Comparison of ENCODE assay signal across 33 cellular contexts in genomic region chr10:70270952-70271351, GRCh38. TPM values are rescaled to one million over a fixed set of nuclear protein-coding genes. Genes with fewer than 3 reads are reported as not detected.
"Had no signal": no experiment of that assay in that cellular context is flagged by ENCODE, and none has a peak within 500 bp of the region (broad histone marks: within the 10 kb centered on the region; RNA-seq: fewer than 3 reads in every experiment).

No MANE protein-coding gene starts in this region.

- H3K4me1 Mint-ChIP-seq: mesothelial cell of epicardium, neural crest cell had no signal

- H3K27me3 Mint-ChIP-seq: activated naive CD8-positive, alpha-beta T cell treated with anti-CD3 and anti-CD28 coated beads for 36 hours had no signal

- H3K9ac ChIP-seq: parathyroid adenoma had no signal

- H3K36me3 Mint-ChIP-seq: activated naive CD8-positive, alpha-beta T cell treated with anti-CD3 and anti-CD28 coated beads for 36 hours; mesothelial cell of epicardium; naive B cell; stimulated activated effector memory CD8-positive, alpha-beta T cell treated with anti-CD3 and anti-CD28 coated beads, Interleukin-12 subunit alpha, Interleukin-12 subunit beta, amount 100 ng/mL, for 72 hours had no signal

- H3K4me3 ChIP-seq: adrenal gland, body of pancreas, esophagus squamous epithelium, heart right ventricle, psoas muscle, sigmoid colon, stomach, thyroid gland, upper lobe of left lung, vagina had no signal

- H3K4me1 ChIP-seq: body of pancreas, parathyroid adenoma, thyroid gland had no signal

- H3K27ac ChIP-seq: adrenal gland, body of pancreas, epithelial cell of prostate, esophagus squamous epithelium, heart right ventricle, parathyroid adenoma, psoas muscle, sigmoid colon, stomach, thyroid gland, upper lobe of left lung, vagina, WERI-Rb-1 had no signal

- H3K27ac Mint-ChIP-seq: activated naive CD8-positive, alpha-beta T cell treated with anti-CD3 and anti-CD28 coated beads for 36 hours; mesothelial cell of epicardium had no signal

- ATAC-seq: activated CD4-positive, CD25-positive, alpha-beta regulatory T cell treated with anti-CD3 and anti-CD28 coated beads, Interleukin-2, amount 50 U/mL, for 24 hours; activated T-cell treated with anti-CD3 and anti-CD28 coated beads, Interleukin-2, amount 50 U/mL, for 4 hours; body of pancreas; heart right ventricle; psoas muscle; stimulated activated effector memory CD8-positive, alpha-beta T cell treated with anti-CD3 and anti-CD28 coated beads, Interleukin-12 subunit alpha, Interleukin-12 subunit beta, amount 100 ng/mL, for 72 hours had no signal

- H3K36me3 ChIP-seq: adrenal gland, esophagus squamous epithelium, heart right ventricle, sigmoid colon, stomach, thyroid gland, upper lobe of left lung, vagina, WERI-Rb-1 had no signal

- H3K79me2 ChIP-seq: parathyroid adenoma had no signal

- FAIRE-seq: colon, endometrium, small intestine had no signal

- H3K9me3 Mint-ChIP-seq: activated naive CD8-positive, alpha-beta T cell treated with anti-CD3 and anti-CD28 coated beads for 36 hours; activated T-cell treated with anti-CD3 and anti-CD28 coated beads, Interleukin-2, amount 50 U/mL, for 4 hours; stimulated activated effector memory CD8-positive, alpha-beta T cell treated with anti-CD3 and anti-CD28 coated beads, Interleukin-12 subunit alpha, Interleukin-12 subunit beta, amount 100 ng/mL, for 72 hours had no signal

- H3K27me3 ChIP-seq: adrenal gland, body of pancreas, esophagus squamous epithelium, heart right ventricle, sigmoid colon, stomach, thyroid gland, upper lobe of left lung, vagina had no signal

- DNase-seq: activated naive CD4-positive, alpha-beta T cell; activated naive CD8-positive, alpha-beta T cell treated with anti-CD3 and anti-CD28 coated beads for 36 hours; activated T-cell treated with anti-CD3 and anti-CD28 coated beads, Interleukin-2, amount 50 U/mL, for 4 hours; adrenal gland; aorta; body of pancreas; effector CD8-positive, alpha-beta T cell; esophagus squamous epithelium; foreskin melanocyte; heart right ventricle; naive B cell; nucleus accumbens; psoas muscle; sigmoid colon; small intestine; stimulated activated CD4-positive, alpha-beta T cell treated with anti-CD3 and anti-CD28 coated beads, Interleukin-4, amount 100 ng/mL, for 24 hours; stomach; T1000; thyroid gland; upper lobe of left lung; WERI-Rb-1 had no signal

- H3K4me3 Mint-ChIP-seq: activated naive CD8-positive, alpha-beta T cell treated with anti-CD3 and anti-CD28 coated beads for 36 hours; activated T-cell treated with anti-CD3 and anti-CD28 coated beads, Interleukin-2, amount 50 U/mL, for 4 hours; mesothelial cell of epicardium; neural crest cell; stimulated activated effector memory CD8-positive, alpha-beta T cell treated with anti-CD3 and anti-CD28 coated beads, Interleukin-12 subunit alpha, Interleukin-12 subunit beta, amount 100 ng/mL, for 72 hours had no signal

- H2AFZ ChIP-seq: parathyroid adenoma had no signal

- H3K9me3 ChIP-seq: body of pancreas, esophagus squamous epithelium, psoas muscle, thyroid gland, upper lobe of left lung, vagina had no signal

RNA-seq across cellular contexts. Expression of gene NPFFR1, which starts 12.9 kb away (rescaled TPM):
- total RNA-seq: activated naive CD8-positive, alpha-beta T cell treated with anti-CD3 and anti-CD28 coated beads for 36 hours; activated T-cell treated with anti-CD3 and anti-CD28 coated beads, Interleukin-2, amount 50 U/mL, for 4 hours; body of pancreas; dermis microvascular lymphatic vessel endothelial cell; glomerular endothelial cell; neural crest cell; psoas muscle; T-helper 1 cell treated with Interleukin-12 subunit alpha and Interleukin-12 subunit beta and Interleukin-4 antibody, amounts not matched to agents 30 ng/mL and 1 ng/mL, for 36 hours; vagina had no signal
- polyA plus RNA-seq: heart right ventricle had no signal
